In the genomic region with DNA sequence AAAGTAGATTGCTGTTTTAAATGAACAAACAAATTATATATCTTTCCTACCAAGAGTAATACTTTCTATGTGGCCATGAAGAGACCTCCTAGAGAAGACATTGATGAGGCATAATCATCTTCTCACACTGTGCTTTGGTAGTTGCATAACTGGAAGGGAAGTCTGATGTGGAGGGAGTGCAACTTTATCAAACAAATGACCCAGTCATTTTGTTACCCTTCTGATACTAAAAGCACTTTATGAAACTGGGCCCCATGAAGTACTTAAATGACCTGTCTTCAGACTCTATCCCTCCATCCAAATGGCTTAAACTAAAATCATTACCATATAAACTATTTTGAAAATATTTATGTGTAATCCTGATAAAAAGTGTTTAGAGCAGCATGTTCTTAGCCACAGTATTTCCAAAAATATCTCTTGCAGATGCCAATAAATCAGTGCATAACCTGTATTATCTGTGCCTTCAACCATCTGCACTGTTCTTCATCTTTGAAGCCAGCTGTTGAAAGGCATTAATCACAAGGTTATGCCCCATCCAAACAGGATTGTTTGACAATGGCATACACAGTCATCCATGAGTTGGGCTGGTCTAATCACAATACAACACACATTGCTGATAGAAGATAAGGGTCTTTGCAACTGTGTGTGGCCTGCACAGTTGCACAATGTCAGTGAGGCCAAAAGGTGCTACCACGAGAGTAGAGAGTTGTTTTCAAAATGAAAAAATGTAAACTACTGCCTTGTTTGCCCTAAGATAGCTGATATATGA, we compare ENCODE assay signal across 1 cellular context.
TF ChIP-seq lines count a peak whose summit lies in the region.

No MANE protein-coding gene starts in this region.

TF ChIP-seq in K562, 482 proteins besides CTCF, POLR2A, EP300 and RAD21 (continued from another document and continues in another):
- TF ChIP-seq, protein P1, sequence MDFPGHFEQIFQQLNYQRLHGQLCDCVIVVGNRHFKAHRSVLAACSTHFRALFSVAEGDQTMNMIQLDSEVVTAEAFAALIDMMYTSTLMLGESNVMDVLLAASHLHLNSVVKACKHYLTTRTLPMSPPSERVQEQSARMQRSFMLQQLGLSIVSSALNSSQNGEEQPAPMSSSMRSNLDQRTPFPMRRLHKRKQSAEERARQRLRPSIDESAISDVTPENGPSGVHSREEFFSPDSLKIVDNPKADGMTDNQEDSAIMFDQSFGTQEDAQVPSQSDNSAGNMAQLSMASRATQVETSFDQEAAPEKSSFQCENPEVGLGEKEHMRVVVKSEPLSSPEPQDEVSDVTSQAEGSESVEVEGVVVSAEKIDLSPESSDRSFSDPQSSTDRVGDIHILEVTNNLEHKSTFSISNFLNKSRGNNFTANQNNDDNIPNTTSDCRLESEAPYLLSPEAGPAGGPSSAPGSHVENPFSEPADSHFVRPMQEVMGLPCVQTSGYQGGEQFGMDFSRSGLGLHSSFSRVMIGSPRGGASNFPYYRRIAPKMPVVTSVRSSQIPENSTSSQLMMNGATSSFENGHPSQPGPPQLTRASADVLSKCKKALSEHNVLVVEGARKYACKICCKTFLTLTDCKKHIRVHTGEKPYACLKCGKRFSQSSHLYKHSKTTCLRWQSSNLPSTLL (IDR thresholded peaks at IDR 0.05): no peak
- TF ChIP-seq NR2F6 (CRISPR knock-in tag; IDR thresholded peaks at IDR 0.05): no peak
- TF ChIP-seq TAF15 (IDR thresholded peaks at IDR 0.05; ENCODE audit: low read depth, low read length): no peak
- TF ChIP-seq SMARCC2 (IDR thresholded peaks at IDR 0.05; ENCODE audit: low read depth): peak; percentile 45; the same call in 1 of the 2 replicates
- TF ChIP-seq ZMIZ1 (IDR thresholded peaks at IDR 0.05; ENCODE audit: low read depth in 2 of 2, low read length in 2 of 2): peak in 1 of 2 experiments; percentile 72; a peak in 1 of 4 replicates
- no peak for TF ChIP-seq SUPT5H (IDR thresholded peaks at IDR 0.05)
- TF ChIP-seq KDM5B (IDR thresholded peaks at IDR 0.05; ENCODE audit: insufficient replicate concordance, low read depth, low read length): no peak
- TF ChIP-seq BRD9 (IDR thresholded peaks at IDR 0.05; ENCODE audit: low read depth, partially characterized antibody): no peak
- no peak for TF ChIP-seq ZNF232 (CRISPR knock-in tag; IDR thresholded peaks at IDR 0.05)
- TF ChIP-seq ZNF3 (CRISPR knock-in tag; IDR thresholded peaks at IDR 0.05): no peak
- TF ChIP-seq FOS (IDR thresholded peaks at IDR 0.05; ENCODE audit: extremely low read depth, insufficient read length): no peak
- TF ChIP-seq, protein P2, sequence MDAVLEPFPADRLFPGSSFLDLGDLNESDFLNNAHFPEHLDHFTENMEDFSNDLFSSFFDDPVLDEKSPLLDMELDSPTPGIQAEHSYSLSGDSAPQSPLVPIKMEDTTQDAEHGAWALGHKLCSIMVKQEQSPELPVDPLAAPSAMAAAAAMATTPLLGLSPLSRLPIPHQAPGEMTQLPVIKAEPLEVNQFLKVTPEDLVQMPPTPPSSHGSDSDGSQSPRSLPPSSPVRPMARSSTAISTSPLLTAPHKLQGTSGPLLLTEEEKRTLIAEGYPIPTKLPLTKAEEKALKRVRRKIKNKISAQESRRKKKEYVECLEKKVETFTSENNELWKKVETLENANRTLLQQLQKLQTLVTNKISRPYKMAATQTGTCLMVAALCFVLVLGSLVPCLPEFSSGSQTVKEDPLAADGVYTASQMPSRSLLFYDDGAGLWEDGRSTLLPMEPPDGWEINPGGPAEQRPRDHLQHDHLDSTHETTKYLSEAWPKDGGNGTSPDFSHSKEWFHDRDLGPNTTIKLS (IDR thresholded peaks at IDR 0.05; ENCODE audit: borderline replicate concordance, low read depth): no peak
- peak; percentile 95 for TF ChIP-seq TAL1 (IDR thresholded peaks at IDR 0.05)
- no peak for TF ChIP-seq ZSCAN29 (IDR thresholded peaks at IDR 0.05)
- no peak for TF ChIP-seq GABPB2 (CRISPR knock-in tag; conservative IDR thresholded peaks at IDR 0.05)
- 0 out of 2 replicates have a peak, but pooled peaks have one; percentile 72 for TF ChIP-seq ZNF165 (CRISPR knock-in tag; IDR thresholded peaks at IDR 0.05; ENCODE audit: borderline replicate concordance)
- no peak for TF ChIP-seq ZNF699 (CRISPR knock-in tag; IDR thresholded peaks at IDR 0.05; ENCODE audit: insufficient replicate concordance)
- no peak for TF ChIP-seq ZNF212 (CRISPR knock-in tag; IDR thresholded peaks at IDR 0.05)
- no peak for TF ChIP-seq HDAC6 (IDR thresholded peaks at IDR 0.05; ENCODE audit: low read depth, low read length)
- TF ChIP-seq, protein P3, sequence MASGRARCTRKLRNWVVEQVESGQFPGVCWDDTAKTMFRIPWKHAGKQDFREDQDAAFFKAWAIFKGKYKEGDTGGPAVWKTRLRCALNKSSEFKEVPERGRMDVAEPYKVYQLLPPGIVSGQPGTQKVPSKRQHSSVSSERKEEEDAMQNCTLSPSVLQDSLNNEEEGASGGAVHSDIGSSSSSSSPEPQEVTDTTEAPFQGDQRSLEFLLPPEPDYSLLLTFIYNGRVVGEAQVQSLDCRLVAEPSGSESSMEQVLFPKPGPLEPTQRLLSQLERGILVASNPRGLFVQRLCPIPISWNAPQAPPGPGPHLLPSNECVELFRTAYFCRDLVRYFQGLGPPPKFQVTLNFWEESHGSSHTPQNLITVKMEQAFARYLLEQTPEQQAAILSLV (tag; IDR thresholded peaks at IDR 0.05): peak; percentile 75; the same call in 1 of the 2 replicates
- TF ChIP-seq ZNF77 (CRISPR knock-in tag; IDR thresholded peaks at IDR 0.05): no peak
- peak; percentile 21; the same call in 1 of the 2 replicates for TF ChIP-seq MYC (IDR thresholded peaks at IDR 0.05; ENCODE audit: low read depth, low read length)
- TF ChIP-seq MYC (CRISPR knock-in tag; IDR thresholded peaks at IDR 0.05; ENCODE audit: borderline replicate concordance, low read depth): no peak
- no peak for TF ChIP-seq ZNF75A (CRISPR knock-in tag; IDR thresholded peaks at IDR 0.05)
- TF ChIP-seq XRCC5 (IDR thresholded peaks at IDR 0.05; ENCODE audit: low read depth, low read length): no peak
- TF ChIP-seq KHSRP (IDR thresholded peaks at IDR 0.05): no peak
- no peak for TF ChIP-seq EGR1 (conservative IDR thresholded peaks at IDR 0.05)
- TF ChIP-seq ZNF395 (CRISPR knock-in tag; IDR thresholded peaks at IDR 0.05): peak; percentile 96
- TF ChIP-seq, protein P4, sequence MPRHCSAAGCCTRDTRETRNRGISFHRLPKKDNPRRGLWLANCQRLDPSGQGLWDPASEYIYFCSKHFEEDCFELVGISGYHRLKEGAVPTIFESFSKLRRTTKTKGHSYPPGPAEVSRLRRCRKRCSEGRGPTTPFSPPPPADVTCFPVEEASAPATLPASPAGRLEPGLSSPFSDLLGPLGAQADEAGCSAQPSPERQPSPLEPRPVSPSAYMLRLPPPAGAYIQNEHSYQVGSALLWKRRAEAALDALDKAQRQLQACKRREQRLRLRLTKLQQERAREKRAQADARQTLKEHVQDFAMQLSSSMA (CRISPR knock-in tag; IDR thresholded peaks at IDR 0.05): no peak
- no peak for TF ChIP-seq KAT8 (IDR thresholded peaks at IDR 0.05; ENCODE audit: low read depth)
- TF ChIP-seq KDM2B (CRISPR knock-in tag; IDR thresholded peaks at IDR 0.05): no peak
- TF ChIP-seq SAP30 (IDR thresholded peaks at IDR 0.05; ENCODE audit: borderline replicate concordance, insufficient read depth, low read depth, low read length, poor library complexity, severe bottlenecking): no peak
- no peak for TF ChIP-seq THAP12 (CRISPR knock-in tag; IDR thresholded peaks at IDR 0.05)
- peak; percentile 41; the same call in 1 of the 2 replicates for TF ChIP-seq CXXC5 (CRISPR knock-in tag; IDR thresholded peaks at IDR 0.05)
- TF ChIP-seq HNRNPUL1 (IDR thresholded peaks at IDR 0.05; ENCODE audit: low read length): no peak
- no peak for TF ChIP-seq NR0B1 (IDR thresholded peaks at IDR 0.05; ENCODE audit: partially characterized antibody)
- peak; percentile 95 for TF ChIP-seq CBFA2T2 (conservative IDR thresholded peaks at IDR 0.05)
- peak; percentile 87 for TF ChIP-seq NFIC (IDR thresholded peaks at IDR 0.05)
- TF ChIP-seq, protein P5, sequence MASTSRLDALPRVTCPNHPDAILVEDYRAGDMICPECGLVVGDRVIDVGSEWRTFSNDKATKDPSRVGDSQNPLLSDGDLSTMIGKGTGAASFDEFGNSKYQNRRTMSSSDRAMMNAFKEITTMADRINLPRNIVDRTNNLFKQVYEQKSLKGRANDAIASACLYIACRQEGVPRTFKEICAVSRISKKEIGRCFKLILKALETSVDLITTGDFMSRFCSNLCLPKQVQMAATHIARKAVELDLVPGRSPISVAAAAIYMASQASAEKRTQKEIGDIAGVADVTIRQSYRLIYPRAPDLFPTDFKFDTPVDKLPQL (IDR thresholded peaks at IDR 0.05; ENCODE audit: extremely low read depth, insufficient read length): no peak
- TF ChIP-seq CREM (IDR thresholded peaks at IDR 0.05; ENCODE audit: low read depth): peak; percentile 52; the same call in 1 of the 2 replicates
- TF ChIP-seq, protein P6, sequence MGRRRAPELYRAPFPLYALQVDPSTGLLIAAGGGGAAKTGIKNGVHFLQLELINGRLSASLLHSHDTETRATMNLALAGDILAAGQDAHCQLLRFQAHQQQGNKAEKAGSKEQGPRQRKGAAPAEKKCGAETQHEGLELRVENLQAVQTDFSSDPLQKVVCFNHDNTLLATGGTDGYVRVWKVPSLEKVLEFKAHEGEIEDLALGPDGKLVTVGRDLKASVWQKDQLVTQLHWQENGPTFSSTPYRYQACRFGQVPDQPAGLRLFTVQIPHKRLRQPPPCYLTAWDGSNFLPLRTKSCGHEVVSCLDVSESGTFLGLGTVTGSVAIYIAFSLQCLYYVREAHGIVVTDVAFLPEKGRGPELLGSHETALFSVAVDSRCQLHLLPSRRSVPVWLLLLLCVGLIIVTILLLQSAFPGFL (CRISPR knock-in tag; IDR thresholded peaks at IDR 0.05): no peak
- TF ChIP-seq LEF1 (IDR thresholded peaks at IDR 0.05): peak; percentile 80
- no peak for TF ChIP-seq CREBBP (IDR thresholded peaks at IDR 0.05; ENCODE audit: low read depth, low read length)
- TF ChIP-seq MCM7 (IDR thresholded peaks at IDR 0.05): no peak
- TF ChIP-seq, protein P7, sequence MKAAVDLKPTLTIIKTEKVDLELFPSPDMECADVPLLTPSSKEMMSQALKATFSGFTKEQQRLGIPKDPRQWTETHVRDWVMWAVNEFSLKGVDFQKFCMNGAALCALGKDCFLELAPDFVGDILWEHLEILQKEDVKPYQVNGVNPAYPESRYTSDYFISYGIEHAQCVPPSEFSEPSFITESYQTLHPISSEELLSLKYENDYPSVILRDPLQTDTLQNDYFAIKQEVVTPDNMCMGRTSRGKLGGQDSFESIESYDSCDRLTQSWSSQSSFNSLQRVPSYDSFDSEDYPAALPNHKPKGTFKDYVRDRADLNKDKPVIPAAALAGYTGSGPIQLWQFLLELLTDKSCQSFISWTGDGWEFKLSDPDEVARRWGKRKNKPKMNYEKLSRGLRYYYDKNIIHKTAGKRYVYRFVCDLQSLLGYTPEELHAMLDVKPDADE (conservative IDR thresholded peaks at IDR 0.05; ENCODE audit: control insufficient read depth, low read depth, low read length): no peak
- TF ChIP-seq CTBP1 (IDR thresholded peaks at IDR 0.05; ENCODE audit: borderline replicate concordance): peak; percentile 78; the same call in 1 of the 2 replicates
